Comparison of ENCODE assay signal across 37 cellular contexts in genomic region chr4:188220006-188220405, GRCh38.
"Had no signal": no experiment of that assay in that cellular context is flagged by ENCODE, and none has a peak within 500 bp of the region (broad histone marks: within the 10 kb centered on the region; RNA-seq: fewer than 3 reads in every experiment).

No MANE protein-coding gene starts in this region.

- H3K9me3 ChIP-seq: adrenal gland, body of pancreas, breast epithelium had no signal

- H3K27ac Mint-ChIP-seq: activated CD4-positive, alpha-beta memory T cell treated with anti-CD3 and anti-CD28 coated beads for 36 hours; activated CD4-positive, alpha-beta T cell treated with anti-CD3 and anti-CD28 coated beads for 36 hours; activated CD4-positive, alpha-beta T cell treated with anti-CD3 and anti-CD28 coated beads, Interleukin-2, amount 10 ng/mL, durations not matched to agents 7 days and 5 days; activated CD8-positive, alpha-beta T cell treated with anti-CD3 and anti-CD28 coated beads for 36 hours; activated naive CD4-positive, alpha-beta T cell treated with anti-CD3 and anti-CD28 coated beads for 36 hours; activated naive CD4-positive, alpha-beta T cell treated with anti-CD3 and anti-CD28 coated beads, Interleukin-2, amount 50 U/mL, for 72 hours; activated naive CD8-positive, alpha-beta T cell treated with anti-CD3 and anti-CD28 coated beads for 36 hours; activated T-cell treated with anti-CD3 and anti-CD28 coated beads, Interleukin-2, amount 50 U/mL, for 72 hours; activated T-helper 1 cell treated with anti-CD3 and anti-CD28 coated beads, Interleukin-12 subunit alpha, Interleukin-12 subunit beta, Interleukin-2, Interleukin-4 antibody, amounts not matched to agents 30 ng/mL and 10 ng/mL and 1 ng/mL, durations not matched to agents 14 hours and 24 hours and 36 hours; activated T-helper 17 cell treated with anti-CD3 and anti-CD28 coated beads, Interleukin-2, amount 50 U/mL, for 72 hours; T-helper 1 cell treated with Interleukin-12 subunit alpha and Interleukin-12 subunit beta and Interleukin-4 antibody, amounts not matched to agents 30 μg/mL and 1 μg/mL, for 36 hours; T-helper 2 cell treated with Interferon-gamma antibody and Interleukin-4, amounts not matched to agents 5 μg/mL and 100 μg/mL, for 36 hours had no signal

- H3K4me3 ChIP-seq: adrenal gland, body of pancreas, breast epithelium had no signal

- ATAC-seq: activated CD4-positive, alpha-beta T cell treated with anti-CD3 and anti-CD28 coated beads for 36 hours; activated CD4-positive, CD25-positive, alpha-beta regulatory T cell treated with anti-CD3 and anti-CD28 coated beads, Interleukin-2, amount 50 U/mL, for 24 hours; activated CD8-positive, alpha-beta T cell treated with anti-CD3 and anti-CD28 coated beads for 36 hours; activated naive CD4-positive, alpha-beta T cell treated with anti-CD3 and anti-CD28 coated beads, Interleukin-2, amount 50 U/mL, for 72 hours; activated T-cell treated with anti-CD3 and anti-CD28 coated beads, Interleukin-2, amount 50 U/mL, for 4 hours; activated T-cell treated with anti-CD3 and anti-CD28 coated beads, Interleukin-2, amount 50 U/mL, for 72 hours; activated T-helper 17 cell treated with anti-CD3 and anti-CD28 coated beads, Interleukin-2, amount 50 U/mL, for 72 hours; body of pancreas had no signal

- H3K27me3 Mint-ChIP-seq: activated CD4-positive, alpha-beta memory T cell treated with anti-CD3 and anti-CD28 coated beads for 36 hours; activated CD4-positive, alpha-beta T cell treated with anti-CD3 and anti-CD28 coated beads, Interleukin-2, amount 10 ng/mL, durations not matched to agents 7 days and 5 days; activated CD8-positive, alpha-beta T cell treated with anti-CD3 and anti-CD28 coated beads for 36 hours; activated naive CD8-positive, alpha-beta T cell treated with anti-CD3 and anti-CD28 coated beads for 36 hours; activated T-helper 17 cell treated with anti-CD3 and anti-CD28 coated beads, Interleukin-2, amount 50 U/mL, for 72 hours had no signal

- H3K4me1 Mint-ChIP-seq: activated CD4-positive, alpha-beta T cell treated with anti-CD3 and anti-CD28 coated beads for 36 hours; activated CD4-positive, alpha-beta T cell treated with anti-CD3 and anti-CD28 coated beads, Interleukin-2, amount 10 ng/mL, durations not matched to agents 7 days and 5 days; activated naive CD8-positive, alpha-beta T cell treated with anti-CD3 and anti-CD28 coated beads for 36 hours; activated T-helper 17 cell treated with anti-CD3 and anti-CD28 coated beads, Interleukin-2, amount 50 U/mL, for 72 hours had no signal

- H3K27me3 ChIP-seq: adrenal gland, brain microvascular endothelial cell, breast epithelium had no signal

- FAIRE-seq: astrocyte, TTC549 had no signal

- H3K36me3 ChIP-seq: adrenal gland, brain microvascular endothelial cell, breast epithelium had no signal

- H3K4me3 Mint-ChIP-seq: activated CD4-positive, alpha-beta memory T cell treated with anti-CD3 and anti-CD28 coated beads for 36 hours; activated CD4-positive, alpha-beta T cell treated with anti-CD3 and anti-CD28 coated beads for 36 hours; activated CD4-positive, alpha-beta T cell treated with anti-CD3 and anti-CD28 coated beads, Interleukin-2, amount 10 ng/mL, durations not matched to agents 7 days and 5 days; activated CD8-positive, alpha-beta T cell treated with anti-CD3 and anti-CD28 coated beads for 36 hours; activated naive CD4-positive, alpha-beta T cell treated with anti-CD3 and anti-CD28 coated beads for 36 hours; activated naive CD8-positive, alpha-beta T cell treated with anti-CD3 and anti-CD28 coated beads for 36 hours; activated T-cell treated with anti-CD3 and anti-CD28 coated beads, Interleukin-2, amount 50 U/mL, for 4 hours; activated T-cell treated with anti-CD3 and anti-CD28 coated beads, Interleukin-2, amount 50 U/mL, for 72 hours; activated T-helper 1 cell treated with anti-CD3 and anti-CD28 coated beads, Interleukin-12 subunit alpha, Interleukin-12 subunit beta, Interleukin-2, Interleukin-4 antibody, amounts not matched to agents 30 ng/mL and 10 ng/mL and 1 ng/mL, durations not matched to agents 14 hours and 24 hours and 36 hours; activated T-helper 17 cell treated with anti-CD3 and anti-CD28 coated beads, Interleukin-2, amount 50 U/mL, for 72 hours; T-helper 1 cell treated with Interleukin-12 subunit alpha and Interleukin-12 subunit beta and Interleukin-4 antibody, amounts not matched to agents 30 μg/mL and 1 μg/mL, for 36 hours; T-helper 2 cell treated with Interferon-gamma antibody and Interleukin-4, amounts not matched to agents 5 μg/mL and 100 μg/mL, for 36 hours had no signal

- H3K4me1 ChIP-seq: body of pancreas, breast epithelium had no signal

- DNase-seq: activated CD4-positive, alpha-beta memory T cell treated with anti-CD3 and anti-CD28 coated beads for 36 hours; activated CD4-positive, alpha-beta T cell treated with anti-CD3 and anti-CD28 coated beads for 1 hour; activated CD4-positive, alpha-beta T cell treated with anti-CD3 and anti-CD28 coated beads for 36 hours; activated CD4-positive, alpha-beta T cell treated with anti-CD3 and anti-CD28 coated beads for 48 hours; activated CD4-positive, alpha-beta T cell treated with anti-CD3 and anti-CD28 coated beads, Interleukin-2, amount 10 ng/mL, durations not matched to agents 7 days and 5 days; activated CD4-positive, alpha-beta T cell treated with anti-CD3 and anti-CD28 coated beads, Interleukin-2, amount 50 U/mL, for 4 hours; activated CD4-positive, CD25-positive, alpha-beta regulatory T cell; activated CD8-positive, alpha-beta memory T cell treated with anti-CD3 and anti-CD28 coated beads, Interleukin-2, amount 50 U/mL, for 4 hours; activated CD8-positive, alpha-beta T cell treated with anti-CD3 and anti-CD28 coated beads for 36 hours; activated effector memory CD4-positive, alpha-beta T cell treated with anti-CD3 and anti-CD28 coated beads, Interleukin-2, amount 50 U/mL, for 16 hours; activated gamma-delta T cell treated with Interleukin-2 at 50 U/mL for 16 hours; activated naive CD4-positive, alpha-beta T cell; activated naive CD4-positive, alpha-beta T cell treated with anti-CD3 and anti-CD28 coated beads for 36 hours; activated naive CD4-positive, alpha-beta T cell treated with anti-CD3 and anti-CD28 coated beads, Interleukin-2, amount 50 U/mL, for 16 hours; activated naive CD8-positive, alpha-beta T cell treated with anti-CD3 and anti-CD28 coated beads for 36 hours; activated T-cell treated with anti-CD3 and anti-CD28 coated beads for 4 hours; activated T-cell treated with anti-CD3 and anti-CD28 coated beads, Interleukin-2, amount 50 U/mL, for 1 hour; activated T-cell treated with anti-CD3 and anti-CD28 coated beads, Interleukin-2, amount 50 U/mL, for 4 hours; activated T-cell treated with anti-CD3 and anti-CD28 coated beads, Interleukin-2, amount 50 U/mL, for 72 hours; adrenal gland; amniotic stem cell; aorta; body of pancreas; brain microvascular endothelial cell; central memory CD4-positive, alpha-beta T cell; T-helper 1 cell; T-helper 2 cell; T-helper 9 cell had no signal

- H3K36me3 Mint-ChIP-seq: activated CD4-positive, alpha-beta memory T cell treated with anti-CD3 and anti-CD28 coated beads for 36 hours had no signal
